ENCODE assay signal across 8 cellular contexts in the genomic region with DNA sequence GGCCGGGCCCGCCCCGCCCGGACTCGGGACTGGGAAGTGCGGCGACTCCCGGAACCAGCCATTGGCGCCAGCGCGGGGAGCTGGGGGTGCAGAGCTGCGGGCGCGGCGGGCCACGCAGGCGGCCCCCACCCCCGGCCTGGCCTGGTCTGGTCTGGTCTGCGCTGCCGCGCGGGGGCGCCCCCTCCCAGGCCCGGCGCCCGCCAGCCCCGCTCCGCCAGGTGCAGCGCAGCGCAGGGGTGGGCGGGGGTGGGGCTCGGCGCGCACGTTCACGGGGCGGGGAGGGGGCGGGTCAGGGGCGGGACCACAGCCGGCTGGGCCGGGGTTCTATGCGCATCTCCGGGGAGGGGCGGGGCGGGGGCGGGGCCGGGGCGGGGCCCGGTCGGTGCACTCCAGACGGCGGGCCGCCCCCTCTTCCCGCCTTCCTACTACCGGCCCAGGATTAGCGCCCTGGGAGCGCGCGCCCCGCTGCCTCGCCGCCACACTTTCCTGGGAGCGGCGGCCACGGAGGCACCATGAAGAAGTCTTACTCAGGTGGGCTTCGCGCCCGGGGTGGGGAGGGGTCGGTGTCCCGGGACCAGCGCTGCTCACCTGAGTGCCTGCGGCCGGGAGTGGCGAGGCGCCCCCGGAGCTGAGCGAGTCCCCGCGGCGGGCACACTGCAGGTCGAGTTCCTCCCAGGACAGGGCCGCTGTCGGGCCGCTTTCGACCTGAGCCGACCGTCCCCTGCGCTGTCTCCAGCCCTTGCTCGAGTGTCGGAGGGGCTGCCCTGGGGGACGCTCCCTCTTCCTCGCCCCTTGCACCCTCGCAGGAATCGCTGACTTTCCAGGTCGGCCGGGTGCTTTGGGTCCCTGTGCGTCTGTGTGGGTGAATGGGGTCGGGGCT.
DNase-seq lines count a peak whose midpoint lies in the region; ATAC-seq, FAIRE-seq and TF ChIP-seq lines count a peak whose summit lies in the region.

No MANE protein-coding gene starts in this region.

- no peaks in the 10 kb centered on the region for H3K9me3 ChIP-seq in NT2/D1 (ENCODE audit: insufficient read depth, low read length)

- peaks cover 28% of the 10 kb centered on the region for H3K27me3 ChIP-seq in NT2/D1 (ENCODE audit: insufficient read depth, insufficient read length)

- ATAC-seq in GM19023 (IDR thresholded peaks at IDR 0.05; ENCODE audit: unreplicated experiment) (peak; percentile 74), HG03280 (IDR thresholded peaks at IDR 0.05; ENCODE audit: unreplicated experiment) (peak; percentile 76)

- H3K27ac Mint-ChIP-seq in osteocyte (ENCODE audit: unreplicated experiment): no peak overlapping the region

- no peak for FAIRE-seq in urothelium cell line (lab: Jason Lieb, UNC)

- TF ChIP-seq CTCF in foreskin fibroblast (IDR thresholded peaks at IDR 0.05; ENCODE audit: low read depth, low read length): no peak
- TF ChIP-seq CTCF in osteocyte (IDR thresholded peaks at IDR 0.05): peak; percentile 42

- peaks cover under 1% of the 10 kb centered on the region for H3K27me3 Mint-ChIP-seq in osteocyte (ENCODE audit: unreplicated experiment)

- no peaks in the 10 kb centered on the region for H3K36me3 Mint-ChIP-seq in osteocyte (ENCODE audit: unreplicated experiment)

- H3K4me3 Mint-ChIP-seq in osteocyte (ENCODE audit: unreplicated experiment): peak overlapping the region; percentile 71

- DNase-seq in AG08395 (ENCODE audit: low spot score) (peak; percentile 65), NT2/D1 (ENCODE audit: low read depth, low spot score) (no peak), foreskin fibroblast (peak in 1 of 2 donors; percentile 54), osteocyte (ENCODE audit: extremely low spot score, unreplicated experiment) (no peak), urothelium cell line (ENCODE audit: low spot score) (peak; percentile 81)
- peak; percentile 23 to 56 for DNase-seq in activated T-helper 1 cell treated with anti-CD3 and anti-CD28 coated beads, Interleukin-2, amount 50 U/mL, for 16 hours (ENCODE audit: low read depth in 1 of 2, low spot score in 1 of 2)

- peak overlapping the region; percentile 92 for H3K9ac ChIP-seq in NT2/D1 (ENCODE audit: insufficient read length, low read depth)

- peaks cover 53% of the 10 kb centered on the region for H3K4me1 Mint-ChIP-seq in osteocyte (ENCODE audit: unreplicated experiment)

- no peaks in the 10 kb centered on the region for H3K9me3 Mint-ChIP-seq in osteocyte (ENCODE audit: unreplicated experiment)

- peaks cover 6% of the 10 kb centered on the region for H3K36me3 ChIP-seq in NT2/D1 (ENCODE audit: insufficient read depth, insufficient read length, low read length)

- H3K4me3 ChIP-seq in NT2/D1 (ENCODE audit: insufficient read length, low read depth): peak overlapping the region; percentile 95
- peak overlapping the region; percentile 48 to 49 for H3K4me3 ChIP-seq in foreskin fibroblast (ENCODE audit: low read depth in 1 of 2, low read length in 2 of 2)

- peaks cover 33% of the 10 kb centered on the region for H3K4me1 ChIP-seq in NT2/D1 (ENCODE audit: insufficient read depth, insufficient read length)

Comparison
In these comparisons a context has a peak if more than half of its experiments do, and no peak if none do; other contexts are left out.
1. DNase-seq: peak in AG08395 (single experiment), activated T-helper 1 cell treated with anti-CD3 and anti-CD28 coated beads, Interleukin-2, amount 50 U/mL, for 16 hours (2 of 2) and urothelium cell line (single experiment); none in NT2/D1 (single experiment) and osteocyte (single experiment).